In the genomic region with DNA sequence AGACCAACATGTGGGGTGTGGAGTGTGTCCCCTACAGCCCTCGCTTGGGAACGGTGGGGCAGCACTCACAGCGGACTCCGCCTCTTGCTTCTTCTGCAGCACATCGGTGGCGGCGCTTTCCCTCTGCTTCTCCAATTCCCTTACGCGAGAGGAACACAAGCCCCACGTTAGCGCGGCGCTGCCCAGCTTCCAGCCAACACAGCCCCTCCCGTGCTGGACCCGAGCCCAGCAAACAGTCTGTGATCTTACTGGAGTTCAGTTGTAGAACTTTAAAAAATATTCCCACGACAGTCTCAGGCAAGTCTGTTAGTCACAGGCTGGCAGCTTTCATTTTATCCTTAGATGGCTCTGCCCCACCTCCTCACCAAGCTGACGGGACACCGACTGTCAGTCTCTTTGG, we compare ENCODE assay signal across 12 cellular contexts. TPM values are rescaled to one million over a fixed set of nuclear protein-coding genes. Genes with fewer than 3 reads are reported as not detected.
DNase-seq lines count a peak whose midpoint lies in the region; ATAC-seq lines count a peak whose summit lies in the region.
"Had no signal": no experiment of that assay in that cellular context is flagged by ENCODE, and none has a peak within 500 bp of the region (broad histone marks: within the 10 kb centered on the region; RNA-seq: fewer than 3 reads in every experiment).

No MANE protein-coding gene starts in this region.

- DNase-seq in NCI-H2227 (lab: John Stamatoyannopoulos, UW; ENCODE audit: unreplicated experiment) = peak; percentile 35
- DNase-seq in fibroblast of peridontal ligament (ENCODE audit: extremely low read depth) = peak; percentile 91
- DNase-seq in mesenteric fat pad (ENCODE audit: low spot score) = peak; percentile 93
- peak; percentile 60 for DNase-seq in superior temporal gyrus (ENCODE audit: extremely low spot score)
- no peak for DNase-seq in OCI-M2 (lab: John Stamatoyannopoulos, UW; ENCODE audit: unreplicated experiment)
- DNase-seq: activated CD8-positive, alpha-beta memory T cell treated with anti-CD3 and anti-CD28 coated beads for 24 hours; NCI-H1694 treated with DMSO at 0.1 percent for 48 hours had no signal

- ATAC-seq in GM18498 (IDR thresholded peaks at IDR 0.05; ENCODE audit: unreplicated experiment) (no peak), HG03045 (IDR thresholded peaks at IDR 0.05; ENCODE audit: unreplicated experiment) (no peak), GM19351 (IDR thresholded peaks at IDR 0.05; ENCODE audit: unreplicated experiment) (no peak)
- ATAC-seq: left lobe of liver, right lobe of liver had no signal

RNA-seq across cellular contexts. Expression of gene THAP3, which starts 13.6 kb away (rescaled TPM):
- 13.3 TPM for total RNA-seq in mesenteric fat pad

RNA-seq across cellular contexts. Expression of gene PHF13, which starts 24.7 kb away (rescaled TPM):
- 13.3 TPM for total RNA-seq in mesenteric fat pad

RNA-seq across cellular contexts. Expression of gene KLHL21, which starts 35.6 kb away (rescaled TPM):
- total RNA-seq in mesenteric fat pad = 23.4 TPM

RNA-seq across cellular contexts. Expression of gene ZBTB48, which starts 58.4 kb away (rescaled TPM):
- 18.9 TPM for total RNA-seq in mesenteric fat pad
